In the genomic region with DNA sequence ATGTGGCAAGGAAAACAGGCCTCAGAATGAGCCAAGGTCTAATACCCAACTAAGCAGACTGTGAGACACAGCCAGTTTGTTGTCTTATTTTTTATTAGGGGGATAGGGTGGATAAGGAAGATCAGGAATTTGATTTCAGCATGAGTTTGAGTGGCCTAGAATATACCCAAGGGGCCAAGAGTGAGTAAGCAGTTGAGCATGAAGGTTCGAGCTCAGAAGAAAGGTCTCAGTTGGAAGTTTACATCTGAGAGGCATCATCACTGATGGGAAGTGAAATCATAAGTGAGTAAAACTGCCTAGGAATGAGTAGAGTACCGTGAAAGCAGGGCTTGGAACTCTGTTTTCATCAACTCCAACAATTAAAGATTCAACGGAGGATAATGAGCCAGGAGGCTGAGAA, we compare ENCODE assay signal across 17 cellular contexts. TPM values are rescaled to one million over a fixed set of nuclear protein-coding genes. Genes with fewer than 3 reads are reported as not detected.
A peak's percentile ranks its signal among the peaks of the same experiment; 100 is the strongest.
DNase-seq lines count a peak whose midpoint lies in the region; ATAC-seq, FAIRE-seq and TF ChIP-seq lines count a peak whose summit lies in the region.
"Had no signal": no experiment of that assay in that cellular context is flagged by ENCODE, and none has a peak within 500 bp of the region (broad histone marks: within the 10 kb centered on the region; RNA-seq: fewer than 3 reads in every experiment).

No MANE protein-coding gene starts in this region.

- ATAC-seq in stimulated activated naive CD8-positive, alpha-beta T cell treated with anti-CD3 and anti-CD28 coated beads, Interleukin-15, amount 100 ng/mL, for 72 hours, result no peak
- ATAC-seq in HepG2 (no peak), GM21576 (IDR thresholded peaks at IDR 0.05; ENCODE audit: unreplicated experiment) (no peak)

- no peak overlapping the region for H3K4me3 Mint-ChIP-seq in stimulated activated naive CD8-positive, alpha-beta T cell treated with anti-CD3 and anti-CD28 coated beads, Interleukin-15, Interleukin-2, amounts not matched to agents 100 ng/mL and 50 ng/mL, for 24 hours
- no peak overlapping the region for H3K4me3 Mint-ChIP-seq in stimulated activated naive CD8-positive, alpha-beta T cell treated with anti-CD3 and anti-CD28 coated beads, Interleukin-15, amount 100 ng/mL, for 72 hours
- H3K4me3 Mint-ChIP-seq: CD14-positive monocyte, H9 had no signal

- no peak for TF ChIP-seq POLR2A in HepG2 (IDR thresholded peaks at IDR 0.05; ENCODE audit: insufficient read depth in 1 of 2, low read depth in 2 of 2, low read length in 2 of 2)

- intact Hi-C loops in HepG2 (cut with micrococcal nuclease; ENCODE audit: unreplicated experiment), result loop anchor here (1.0 kb wide), 1 partner anchor 28 kb away; no protein-coding TSS in a partner anchor

- TF ChIP-seq CTCF in HepG2 (CRISPR knock-in tag; IDR thresholded peaks at IDR 0.05) (no peak), coronary artery (IDR thresholded peaks at IDR 0.05) (no peak)

- no peak overlapping the region for H2AFZ ChIP-seq in HepG2 (ENCODE audit: low read length)
- H2AFZ ChIP-seq: PC-9 had no signal

- H3K4me2 ChIP-seq in HepG2 (ENCODE audit: low read depth, low read length), result no peak overlapping the region
- H3K4me2 ChIP-seq: PC-9 had no signal

- CTCF ChIA-PET in HepG2 (lab: Yijun Ruan, JAX; ENCODE audit: low intra/inter-chr PET ratio, low total read pairs), result no interaction called here

- no peaks in the 10 kb centered on the region for H3K4me1 ChIP-seq in HepG2 (ENCODE audit: insufficient read depth, low read length)
- H3K4me1 ChIP-seq: SJSA1 had no signal

- H3K27ac ChIP-seq in HepG2 (ENCODE audit: extremely low read length, insufficient read depth, low read length) (no peak overlapping the region), coronary artery (no peak overlapping the region)
- H3K27ac ChIP-seq: PC-9, SJSA1 had no signal

- peaks cover 71% of the 10 kb centered on the region for H3K36me3 Mint-ChIP-seq in stimulated activated naive CD8-positive, alpha-beta T cell treated with anti-CD3 and anti-CD28 coated beads, Interleukin-15, Interleukin-2, amounts not matched to agents 100 ng/mL and 50 ng/mL, for 24 hours (ENCODE audit: low read depth)

- DNase-seq in stimulated activated naive CD8-positive, alpha-beta T cell treated with anti-CD3 and anti-CD28 coated beads, Interleukin-15, amount 100 ng/mL, for 72 hours, result no peak
- DNase-seq in T1000 (lab: John Stamatoyannopoulos, UW) (peak; percentile 10), fibroblast of peridontal ligament (ENCODE audit: extremely low read depth) (peak; percentile 58), HepG2 (ENCODE audit: low spot score) (no peak), NOMO-1 treated with DMSO at 0.1 percent for 48 hours (lab: John Stamatoyannopoulos, UW; ENCODE audit: unreplicated experiment) (no peak), coronary artery (ENCODE audit: low spot score) (no peak)
- DNase-seq: AML-193, H9, Kasumi-1, NCI-H2029, NCI-H510A, NCI-H774, PC-9 had no signal

- no peak overlapping the region for H3K4me3 ChIP-seq in HepG2 (replicated peaks in 1 of 3; ENCODE audit: insufficient read depth in 1 of 3, low read depth in 2 of 3, low read length in 3 of 3)
- H3K4me3 ChIP-seq in coronary artery, result no peak overlapping the region
- H3K4me3 ChIP-seq: PC-9, SJSA1 had no signal

- H3K36me3 ChIP-seq in HepG2 (replicated peaks in 1 of 2; ENCODE audit: control insufficient read depth in 1 of 2, insufficient read depth in 2 of 2, low read length in 2 of 2), result peaks cover 4 to 59% of the 10 kb centered on the region in 2 experiments

- no peaks in the 10 kb centered on the region for H3K27me3 Mint-ChIP-seq in stimulated activated naive CD8-positive, alpha-beta T cell treated with anti-CD3 and anti-CD28 coated beads, Interleukin-15, Interleukin-2, amounts not matched to agents 100 ng/mL and 50 ng/mL, for 24 hours
- H3K27me3 Mint-ChIP-seq in stimulated activated naive CD8-positive, alpha-beta T cell treated with anti-CD3 and anti-CD28 coated beads, Interleukin-15, amount 100 ng/mL, for 72 hours, result no peaks in the 10 kb centered on the region

- H3K9ac ChIP-seq in HepG2 (ENCODE audit: insufficient read depth, low read depth, low read length), result no peak overlapping the region

- H3K79me2 ChIP-seq in HepG2 (ENCODE audit: insufficient read depth, low read length), result no peaks in the 10 kb centered on the region

- H3K9me3 ChIP-seq in HepG2 (ENCODE audit: low read length), result no peaks in the 10 kb centered on the region
- H3K9me3 ChIP-seq: SJSA1 had no signal

- TF ChIP-seq EP300 in HepG2 (IDR thresholded peaks at IDR 0.05; ENCODE audit: low read depth in 2 of 2, low read length in 2 of 2), result no peak
- no peak for TF ChIP-seq EP300 in HepG2 (CRISPR knock-in tag; IDR thresholded peaks at IDR 0.05; ENCODE audit: borderline replicate concordance)

- H3K27ac Mint-ChIP-seq in stimulated activated naive CD8-positive, alpha-beta T cell treated with anti-CD3 and anti-CD28 coated beads, Interleukin-15, Interleukin-2, amounts not matched to agents 100 ng/mL and 50 ng/mL, for 24 hours, result peak overlapping the region; percentile 1
- H3K27ac Mint-ChIP-seq in stimulated activated naive CD8-positive, alpha-beta T cell treated with anti-CD3 and anti-CD28 coated beads, Interleukin-15, amount 100 ng/mL, for 72 hours, result no peak overlapping the region

- no peaks in the 10 kb centered on the region for H3K9me3 Mint-ChIP-seq in stimulated activated naive CD8-positive, alpha-beta T cell treated with anti-CD3 and anti-CD28 coated beads, Interleukin-15, Interleukin-2, amounts not matched to agents 100 ng/mL and 50 ng/mL, for 24 hours
- H3K9me3 Mint-ChIP-seq in stimulated activated naive CD8-positive, alpha-beta T cell treated with anti-CD3 and anti-CD28 coated beads, Interleukin-15, amount 100 ng/mL, for 72 hours, result no peaks in the 10 kb centered on the region
- H3K9me3 Mint-ChIP-seq: CD14-positive monocyte, H9 had no signal

- no peak for FAIRE-seq in HepG2 (lab: Jason Lieb, UNC)

- no peak for TF ChIP-seq RAD21 in HepG2 (CRISPR knock-in tag; IDR thresholded peaks at IDR 0.05)

- no peaks in the 10 kb centered on the region for H3K27me3 ChIP-seq in HepG2 (ENCODE audit: control insufficient read depth in 1 of 2, insufficient read depth in 2 of 2, low read length in 2 of 2)
- H3K27me3 ChIP-seq: SJSA1 had no signal

- 93% methylated on average over 3 of the region's 3 CpGs for WGBS in HepG2 (ENCODE audit: low lambda C conversion rate)

- POLR2A ChIA-PET in HepG2 (lab: Yijun Ruan, JAX), result no interaction called here

- in situ Hi-C loops in HepG2 (cut with HindIII; ENCODE audit: extremely low pct_ligation_motif_present, low pct_unique_long_range_greater_than_20kb), result no loop called here

- BruUV-seq in HepG2 (replicated peaks; lab: Mats Ljungman, UMichigan), result no TSS peak

- peaks cover 4% of the 10 kb centered on the region for H3K4me1 Mint-ChIP-seq in stimulated activated naive CD8-positive, alpha-beta T cell treated with anti-CD3 and anti-CD28 coated beads, Interleukin-15, Interleukin-2, amounts not matched to agents 100 ng/mL and 50 ng/mL, for 24 hours (ENCODE audit: low read depth)
- H3K4me1 Mint-ChIP-seq in stimulated activated naive CD8-positive, alpha-beta T cell treated with anti-CD3 and anti-CD28 coated beads, Interleukin-15, amount 100 ng/mL, for 72 hours, result peaks cover 9% of the 10 kb centered on the region
- H3K4me1 Mint-ChIP-seq: CD14-positive monocyte had no signal

- no peaks in the 10 kb centered on the region for H4K20me1 ChIP-seq in HepG2 (ENCODE audit: insufficient read depth, low read length)

RNA-seq across cellular contexts. Expression of gene PSMD5, which starts 12.6 kb away (rescaled TPM):
- total RNA-seq in HepG2 (2016; rRNA removed; fragmentation: Illumina TruSeq; extraction: Trizol), result 18.1 and 32.6 TPM in 2 replicates
- total RNA-seq in HepG2 (2016; cell fraction: cytosol; rRNA removed; fragmentation: Illumina TruSeq; extraction: Trizol; ENCODE audit: low read depth), result 4.5 and 4.8 TPM in 2 replicates
- total RNA-seq in HepG2 (2016; cell fraction: insoluble cytoplasmic fraction; rRNA removed; fragmentation: Illumina TruSeq; extraction: Trizol), result 18.2 and 34.4 TPM in 2 replicates
- 10.6 and 10.9 TPM in 2 replicates for total RNA-seq in HepG2 (2016; cell fraction: membrane; rRNA removed; fragmentation: Illumina TruSeq; extraction: Trizol)
- 12.4 and 13.6 TPM in 2 replicates for total RNA-seq in HepG2 (2016; cell fraction: nucleus; rRNA removed; fragmentation: Illumina TruSeq; extraction: Trizol)
- polyA plus RNA-seq in HepG2 (2011; rRNA removed), result 10.6 and 12.7 TPM in 2 replicates
- 5.4 and 8.9 TPM in 2 replicates for polyA plus RNA-seq in HepG2 (2011; cell fraction: cytosol; rRNA removed)
- 3.1 and 5.2 TPM in 2 replicates for polyA plus RNA-seq in HepG2 (2011; cell fraction: nucleus; rRNA removed)
- 9.2 and 10.8 TPM in 2 replicates for polyA plus RNA-seq in HepG2 (2012)
- polyA plus RNA-seq in HepG2 (2016; cell fraction: cytosol; fragmentation: Illumina TruSeq; extraction: Trizol; ENCODE audit: low read depth), result 1.4 and 1.6 TPM in 2 replicates
- 28.5 and 31.9 TPM in 2 replicates for polyA plus RNA-seq in HepG2 (2016; cell fraction: insoluble cytoplasmic fraction; fragmentation: Illumina TruSeq; extraction: Trizol; ENCODE audit: low read depth)
- 5.5 and 6.3 TPM in 2 replicates for polyA plus RNA-seq in HepG2 (2016; cell fraction: membrane; fragmentation: Illumina TruSeq; extraction: Trizol; ENCODE audit: low read depth)
- 15.3 and 18.2 TPM in 2 replicates for polyA plus RNA-seq in HepG2 (2016; cell fraction: nucleus; fragmentation: Illumina TruSeq; extraction: Trizol; ENCODE audit: insufficient read depth, low read depth)
- polyA minus RNA-seq in HepG2 (2011; rRNA and poly(A)+ RNA removed; ENCODE audit: low replicate concordance), result 11.4 and 32.6 TPM in 2 replicates
- polyA minus RNA-seq in HepG2 (2011; cell fraction: cytosol; rRNA and poly(A)+ RNA removed), result 10.7 and 13.2 TPM in 2 replicates
- polyA minus RNA-seq in HepG2 (2011; cell fraction: nucleus; rRNA and poly(A)+ RNA removed), result 14.9 and 16.2 TPM in 2 replicates

RNA-seq across cellular contexts. Expression of gene FBXW2, which starts 36.9 kb away (rescaled TPM):
- total RNA-seq in HepG2 (2016; rRNA removed; fragmentation: Illumina TruSeq; extraction: Trizol), result 43.1 and 55.2 TPM in 2 replicates
- total RNA-seq in HepG2 (2016; cell fraction: cytosol; rRNA removed; fragmentation: Illumina TruSeq; extraction: Trizol; ENCODE audit: low read depth), result 13.6 and 16.4 TPM in 2 replicates
- 46.9 and 47.7 TPM in 2 replicates for total RNA-seq in HepG2 (2016; cell fraction: insoluble cytoplasmic fraction; rRNA removed; fragmentation: Illumina TruSeq; extraction: Trizol)
- total RNA-seq in HepG2 (2016; cell fraction: membrane; rRNA removed; fragmentation: Illumina TruSeq; extraction: Trizol), result 41.5 and 42.1 TPM in 2 replicates
- total RNA-seq in HepG2 (2016; cell fraction: nucleus; rRNA removed; fragmentation: Illumina TruSeq; extraction: Trizol), result 48.1 and 51.0 TPM in 2 replicates
- polyA plus RNA-seq in HepG2 (2011; rRNA removed), result 30.9 and 35.4 TPM in 2 replicates
- polyA plus RNA-seq in HepG2 (2011; cell fraction: cytosol; rRNA removed), result 23.4 and 28.9 TPM in 2 replicates
- 30.6 and 35.1 TPM in 2 replicates for polyA plus RNA-seq in HepG2 (2011; cell fraction: nucleus; rRNA removed)
- polyA plus RNA-seq in HepG2 (2012), result 20.7 and 22.2 TPM in 2 replicates
- 17.7 and 25.1 TPM in 2 replicates for polyA plus RNA-seq in HepG2 (2016; cell fraction: cytosol; fragmentation: Illumina TruSeq; extraction: Trizol; ENCODE audit: low read depth)
- polyA plus RNA-seq in HepG2 (2016; cell fraction: insoluble cytoplasmic fraction; fragmentation: Illumina TruSeq; extraction: Trizol; ENCODE audit: low read depth), result 47.5 and 52.1 TPM in 2 replicates
- 40.6 and 40.8 TPM in 2 replicates for polyA plus RNA-seq in HepG2 (2016; cell fraction: membrane; fragmentation: Illumina TruSeq; extraction: Trizol; ENCODE audit: low read depth)
- polyA plus RNA-seq in HepG2 (2016; cell fraction: nucleus; fragmentation: Illumina TruSeq; extraction: Trizol; ENCODE audit: insufficient read depth, low read depth), result 68.4 and 72.5 TPM in 2 replicates
- 26.3 and 75.5 TPM in 2 replicates for polyA minus RNA-seq in HepG2 (2011; rRNA and poly(A)+ RNA removed; ENCODE audit: low replicate concordance)
- 16.9 and 17.3 TPM in 2 replicates for polyA minus RNA-seq in HepG2 (2011; cell fraction: cytosol; rRNA and poly(A)+ RNA removed)
- polyA minus RNA-seq in HepG2 (2011; cell fraction: nucleus; rRNA and poly(A)+ RNA removed), result 62.8 and 65.0 TPM in 2 replicates

RNA-seq across cellular contexts. Expression of gene PHF19, which starts 46.8 kb away (rescaled TPM):
- 38.9 and 41.3 TPM in 2 replicates for total RNA-seq in HepG2 (2016; rRNA removed; fragmentation: Illumina TruSeq; extraction: Trizol)
- total RNA-seq in HepG2 (2016; cell fraction: cytosol; rRNA removed; fragmentation: Illumina TruSeq; extraction: Trizol; ENCODE audit: low read depth), result 37.4 and 48.9 TPM in 2 replicates
- total RNA-seq in HepG2 (2016; cell fraction: insoluble cytoplasmic fraction; rRNA removed; fragmentation: Illumina TruSeq; extraction: Trizol), result 37.1 and 41.5 TPM in 2 replicates
- total RNA-seq in HepG2 (2016; cell fraction: membrane; rRNA removed; fragmentation: Illumina TruSeq; extraction: Trizol), result 43.2 and 56.9 TPM in 2 replicates
- 34.7 and 40.7 TPM in 2 replicates for total RNA-seq in HepG2 (2016; cell fraction: nucleus; rRNA removed; fragmentation: Illumina TruSeq; extraction: Trizol)
- polyA plus RNA-seq in HepG2 (2011; rRNA removed), result 25.5 and 29.7 TPM in 2 replicates
- 20.2 and 33.0 TPM in 2 replicates for polyA plus RNA-seq in HepG2 (2011; cell fraction: cytosol; rRNA removed)
- polyA plus RNA-seq in HepG2 (2011; cell fraction: nucleus; rRNA removed), result 61.0 and 76.3 TPM in 2 replicates
- 20.3 and 24.3 TPM in 2 replicates for polyA plus RNA-seq in HepG2 (2012)
- 79.2 and 107 TPM in 2 replicates for polyA plus RNA-seq in HepG2 (2016; cell fraction: cytosol; fragmentation: Illumina TruSeq; extraction: Trizol; ENCODE audit: low read depth)
- 42.2 and 45.3 TPM in 2 replicates for polyA plus RNA-seq in HepG2 (2016; cell fraction: insoluble cytoplasmic fraction; fragmentation: Illumina TruSeq; extraction: Trizol; ENCODE audit: low read depth)
- polyA plus RNA-seq in HepG2 (2016; cell fraction: membrane; fragmentation: Illumina TruSeq; extraction: Trizol; ENCODE audit: low read depth), result 66.8 and 74.2 TPM in 2 replicates
- polyA plus RNA-seq in HepG2 (2016; cell fraction: nucleus; fragmentation: Illumina TruSeq; extraction: Trizol; ENCODE audit: insufficient read depth, low read depth), result 60.4 and 66.8 TPM in 2 replicates
- 67.2 and 159 TPM in 2 replicates for polyA minus RNA-seq in HepG2 (2011; rRNA and poly(A)+ RNA removed; ENCODE audit: low replicate concordance)
- polyA minus RNA-seq in HepG2 (2011; cell fraction: cytosol; rRNA and poly(A)+ RNA removed), result 15.8 and 17.7 TPM in 2 replicates
- polyA minus RNA-seq in HepG2 (2011; cell fraction: nucleus; rRNA and poly(A)+ RNA removed), result 34.7 and 42.2 TPM in 2 replicates

Comparison
In these comparisons a context has a peak if more than half of its experiments do, and no peak if none do; other contexts are left out.
1. DNase-seq: peak in T1000 (single experiment) and fibroblast of peridontal ligament (single experiment); none in stimulated activated naive CD8-positive, alpha-beta T cell treated with anti-CD3 and anti-CD28 coated beads, Interleukin-15, amount 100 ng/mL, for 72 hours (0 of 2), HepG2 (single experiment), NOMO-1 treated with DMSO at 0.1 percent for 48 hours (single experiment) and coronary artery (single experiment).